In genomic region chr6:33417127-33417902, GRCh38 we compare ENCODE assay signal across 6 cellular contexts. TPM values are rescaled to one million over a fixed set of nuclear protein-coding genes. Genes with fewer than 3 reads are reported as not detected.
A peak's percentile ranks its signal among the peaks of the same experiment; 100 is the strongest.
DNase-seq lines count a peak whose midpoint lies in the region; ATAC-seq and TF ChIP-seq lines count a peak whose summit lies in the region.

No MANE protein-coding gene starts in this region.

- no peaks in the 10 kb centered on the region for H3K27me3 Mint-ChIP-seq in activated T-cell treated with anti-CD3 and anti-CD28 coated beads, Interleukin-2, amount 50 U/mL, for 24 hours
- H3K27me3 Mint-ChIP-seq in neural crest cell (ENCODE audit: low read depth): peaks cover 15% of the 10 kb centered on the region

- peaks cover 5 to 9% of the 10 kb centered on the region in 2 donors for H3K4me1 ChIP-seq in breast epithelium

- H3K27ac Mint-ChIP-seq in activated T-cell treated with anti-CD3 and anti-CD28 coated beads, Interleukin-2, amount 50 U/mL, for 24 hours: peak overlapping the region; percentile 99
- H3K27ac Mint-ChIP-seq in neural crest cell (ENCODE audit: unreplicated experiment): peak overlapping the region; percentile 99

- DNase-seq in activated T-cell treated with anti-CD3 and anti-CD28 coated beads, Interleukin-2, amount 50 U/mL, for 24 hours: no peak
- no peak for DNase-seq in activated T-cell treated with anti-CD3 and anti-CD28 coated beads, Interleukin-2, amount 50 U/mL, for 1 hour
- no peak for DNase-seq in breast epithelium (ENCODE audit: low spot score in 2 of 2)
- no peak for DNase-seq in neural crest cell (ENCODE audit: low read depth, low spot score)
- no peak for DNase-seq in GM13977 (ENCODE audit: low spot score)

- H3K9me3 ChIP-seq in breast epithelium: no peaks in the 10 kb centered on the region

- peak overlapping the region; percentile 96 for H3K4me3 Mint-ChIP-seq in activated T-cell treated with anti-CD3 and anti-CD28 coated beads, Interleukin-2, amount 50 U/mL, for 24 hours
- H3K4me3 Mint-ChIP-seq in neural crest cell: peak overlapping the region; percentile 96

- TF ChIP-seq CTCF in breast epithelium (IDR thresholded peaks at IDR 0.05) (no peak), neural crest cell (conservative IDR thresholded peaks at IDR 0.05) (no peak), GM13977 (IDR thresholded peaks at IDR 0.05; ENCODE audit: extremely low read depth, insufficient read depth, missing control alignments) (no peak)

- peak overlapping the region; percentile 50 to 77 (median 70) for H3K4me3 ChIP-seq in breast epithelium

- ATAC-seq in GM21526 (IDR thresholded peaks at IDR 0.05; ENCODE audit: low FRiP score, unreplicated experiment): no peak

- H3K4me1 Mint-ChIP-seq in activated T-cell treated with anti-CD3 and anti-CD28 coated beads, Interleukin-2, amount 50 U/mL, for 24 hours (ENCODE audit: low read depth): peaks cover 75% of the 10 kb centered on the region
- peaks cover 77% of the 10 kb centered on the region for H3K4me1 Mint-ChIP-seq in neural crest cell

- intact Hi-C loops in breast epithelium (cut with DNase I; ENCODE audit: low total_unique reads): loop anchor here (10.0 kb wide), 1 partner anchor 543 kb away; no protein-coding TSS in a partner anchor

- TF ChIP-seq POLR2A in breast epithelium (IDR thresholded peaks at IDR 0.05): no peak

- H3K27me3 ChIP-seq in breast epithelium: no peaks in the 10 kb centered on the region

- H3K9me3 Mint-ChIP-seq in activated T-cell treated with anti-CD3 and anti-CD28 coated beads, Interleukin-2, amount 50 U/mL, for 24 hours: no peaks in the 10 kb centered on the region
- no peaks in the 10 kb centered on the region for H3K9me3 Mint-ChIP-seq in neural crest cell

- H3K36me3 ChIP-seq in breast epithelium: no peaks in the 10 kb centered on the region

- peak overlapping the region; percentile 95 to 99 for H3K27ac ChIP-seq in breast epithelium

- H3K36me3 Mint-ChIP-seq in activated T-cell treated with anti-CD3 and anti-CD28 coated beads, Interleukin-2, amount 50 U/mL, for 24 hours (ENCODE audit: low read depth): peaks cover 54% of the 10 kb centered on the region
- peaks cover 8% of the 10 kb centered on the region for H3K36me3 Mint-ChIP-seq in neural crest cell (ENCODE audit: low read depth)

- in situ Hi-C loops in GM13977 (cut with MboI; ENCODE audit: low pct_unique_long_range_greater_than_20kb, low sequenced_read_pairs, unreplicated experiment): no loop called here

RNA-seq across cellular contexts. Expression of gene CUTA, which starts 0.6 kb away (rescaled TPM):
- total RNA-seq in breast epithelium (100 to 1,000 TPM in 2 of 3 donors, 10 to 100 TPM in 1; 81.3 to 123 (median 111) TPM), neural crest cell (319 and 326 TPM in 2 replicates)

RNA-seq across cellular contexts. Expression of gene SYNGAP1, which starts 2.5 kb away (rescaled TPM):
- total RNA-seq in breast epithelium: 10 to 100 TPM in 2 of 3 donors, 1 to 10 TPM in 1; 6.1 to 12.5 (median 10.7) TPM
- 72.4 and 73.5 TPM in 2 replicates for total RNA-seq in neural crest cell

RNA-seq across cellular contexts. Expression of gene PHF1, which starts 6.5 kb away (rescaled TPM):
- total RNA-seq in breast epithelium (10 to 100 TPM; 72.8 to 82.8 (median 77.3) TPM), neural crest cell (63.5 and 70.5 TPM in 2 replicates)

RNA-seq across cellular contexts. Expression of gene KIFC1, which starts 25.7 kb away (rescaled TPM):
- total RNA-seq in breast epithelium: 1 to 10 TPM; 2.0 to 3.8 (median 3.2) TPM
- 123 and 124 TPM in 2 replicates for total RNA-seq in neural crest cell

RNA-seq across cellular contexts. Expression of gene ZBTB9, which starts 37.1 kb away (rescaled TPM):
- 1 to 10 TPM; 1.9 to 5.1 (median 3.6) TPM for total RNA-seq in breast epithelium
- total RNA-seq in neural crest cell: 18.4 and 21.1 TPM in 2 replicates
